ENCODE assay signal across 1 cellular context in genomic region chr17:6651483-6652452, GRCh38.
TF ChIP-seq lines count a peak whose summit lies in the region.

C17orf100 (plus strand) TSS chr17:6651762; CDS start chr17:6651914, 152 bp downstream.
MED31 (minus strand) TSS chr17:6651605; CDS start chr17:6651528, 77 bp downstream.

TF ChIP-seq in HepG2, 621 proteins besides CTCF, POLR2A, EP300 and RAD21 (continued from another document and continues in another):
- TF ChIP-seq ARID4A (CRISPR knock-in tag; IDR thresholded peaks at IDR 0.05; ENCODE audit: borderline replicate concordance) (peak; percentile 80), HMG20A (CRISPR knock-in tag; IDR thresholded peaks at IDR 0.05; ENCODE audit: borderline replicate concordance) (no peak), PLSCR1 (CRISPR knock-in tag; IDR thresholded peaks at IDR 0.05; ENCODE audit: borderline replicate concordance) (peak; percentile 75; the same call in 1 of the 2 replicates), GPBP1L1 (CRISPR knock-in tag; IDR thresholded peaks at IDR 0.05) (no peak), SALL1 (CRISPR knock-in tag; IDR thresholded peaks at IDR 0.05) (peak; percentile 88), MEF2D (CRISPR knock-in tag; IDR thresholded peaks at IDR 0.05) (peak; percentile 76), ZNF512B (CRISPR knock-in tag; IDR thresholded peaks at IDR 0.05; ENCODE audit: borderline replicate concordance) (no peak), IKZF5 (CRISPR knock-in tag; IDR thresholded peaks at IDR 0.05) (peak; percentile 85; the same call in 1 of the 2 replicates), ZBTB39 (CRISPR knock-in tag; IDR thresholded peaks at IDR 0.05) (peak; percentile 96), ZBTB25 (CRISPR knock-in tag; IDR thresholded peaks at IDR 0.05) (peak; percentile 47; the same call in 1 of the 2 replicates), ZNF570 (CRISPR knock-in tag; IDR thresholded peaks at IDR 0.05; ENCODE audit: borderline replicate concordance) (peak; percentile 99; the same call in 1 of the 2 replicates), PPARG (CRISPR knock-in tag; conservative IDR thresholded peaks at IDR 0.05) (0 out of 2 replicates have a peak, but pooled peaks have one; percentile 43), HNF4A (CRISPR knock-in tag; IDR thresholded peaks at IDR 0.05) (peak; percentile 64), ZNF34 (CRISPR knock-in tag; IDR thresholded peaks at IDR 0.05; ENCODE audit: borderline replicate concordance) (no peak), DNMT1 (CRISPR knock-in tag; IDR thresholded peaks at IDR 0.05) (no peak), TFDP1 (CRISPR knock-in tag; IDR thresholded peaks at IDR 0.05; ENCODE audit: borderline replicate concordance) (peak; percentile 97), FIP1L1 (IDR thresholded peaks at IDR 0.05; ENCODE audit: borderline replicate concordance, insufficient read depth, low read depth, low read length) (peak; percentile 37; the same call in 1 of the 2 replicates), ZNF678 (CRISPR knock-in tag; IDR thresholded peaks at IDR 0.05) (peak; percentile 99), PAWR (CRISPR knock-in tag; IDR thresholded peaks at IDR 0.05; ENCODE audit: borderline replicate concordance) (peak; percentile 78; the same call in 1 of the 2 replicates), ZNF670 (CRISPR knock-in tag; IDR thresholded peaks at IDR 0.05; ENCODE audit: borderline replicate concordance) (peak; percentile 82; the same call in 1 of the 2 replicates), ZFP36L2 (CRISPR knock-in tag; IDR thresholded peaks at IDR 0.05) (no peak), ZNF547 (CRISPR knock-in tag; IDR thresholded peaks at IDR 0.05) (peak; percentile 100), ZNF562 (CRISPR knock-in tag; IDR thresholded peaks at IDR 0.05; ENCODE audit: borderline replicate concordance) (peak; percentile 91; the same call in 1 of the 2 replicates), REPIN1 (CRISPR knock-in tag; IDR thresholded peaks at IDR 0.05; ENCODE audit: borderline replicate concordance, low read depth) (peak; percentile 64; the same call in 1 of the 2 replicates), ZNF782 (CRISPR knock-in tag; IDR thresholded peaks at IDR 0.05; ENCODE audit: borderline replicate concordance) (peak; percentile 98; the same call in 1 of the 2 replicates), ZNF251 (CRISPR knock-in tag; IDR thresholded peaks at IDR 0.05) (0 out of 2 replicates have a peak, but pooled peaks have one; percentile 93), ZNF225 (CRISPR knock-in tag; IDR thresholded peaks at IDR 0.05) (peak; percentile 99), KDM1A (CRISPR knock-in tag; IDR thresholded peaks at IDR 0.05) (peak; percentile 64; the same call in 1 of the 2 replicates), ZBTB42 (CRISPR knock-in tag; IDR thresholded peaks at IDR 0.05) (peak; percentile 96), ZNF232 (CRISPR knock-in tag; IDR thresholded peaks at IDR 0.05; ENCODE audit: borderline replicate concordance) (peak; percentile 97), IRX3 (CRISPR knock-in tag; IDR thresholded peaks at IDR 0.05; ENCODE audit: borderline replicate concordance, low read depth) (peak; percentile 99), HIC2 (CRISPR knock-in tag; IDR thresholded peaks at IDR 0.05; ENCODE audit: low read depth) (peak; percentile 71), NCOA2 (CRISPR knock-in tag; IDR thresholded peaks at IDR 0.05) (peak; percentile 69), REXO4 (CRISPR knock-in tag; IDR thresholded peaks at IDR 0.05; ENCODE audit: borderline replicate concordance) (peak; percentile 98), FOXP1 (IDR thresholded peaks at IDR 0.05) (no peak), FOXP1 (CRISPR knock-in tag; IDR thresholded peaks at IDR 0.05) (no peak), SETDB1 (CRISPR knock-in tag; IDR thresholded peaks at IDR 0.05; ENCODE audit: borderline replicate concordance) (peak; percentile 97; the same call in 1 of the 2 replicates), GZF1 (CRISPR knock-in tag; IDR thresholded peaks at IDR 0.05) (peak; percentile 94), ZNF878 (CRISPR knock-in tag; IDR thresholded peaks at IDR 0.05) (peak; percentile 75; the same call in 1 of the 2 replicates), ZNF276 (CRISPR knock-in tag; IDR thresholded peaks at IDR 0.05; ENCODE audit: low read depth) (peak; percentile 87), SUZ12 (IDR thresholded peaks at IDR 0.05; ENCODE audit: low read depth, low read length) (peak; percentile 29; the same call in 1 of the 2 replicates), PHF8 (CRISPR knock-in tag; IDR thresholded peaks at IDR 0.05) (peak; percentile 73), ZNF12 (CRISPR knock-in tag; IDR thresholded peaks at IDR 0.05) (peak; percentile 76; the same call in 1 of the 2 replicates), SCMH1 (CRISPR knock-in tag; IDR thresholded peaks at IDR 0.05; ENCODE audit: borderline replicate concordance) (no peak)
